Comparison of ENCODE assay signal across 23 cellular contexts in genomic region chr3:8867646-8868045, GRCh38.
"Had no signal": no experiment of that assay in that cellular context is flagged by ENCODE, and none has a peak within 500 bp of the region (broad histone marks: within the 10 kb centered on the region; RNA-seq: fewer than 3 reads in every experiment).

No MANE protein-coding gene starts in this region.

- H2AFZ ChIP-seq: parathyroid adenoma had no signal

- H3K36me3 Mint-ChIP-seq: natural killer cell treated with Interleukin-12 subunit alpha and Interleukin-12 subunit beta and Interleukin-15 and Interleukin-18, amount 100 ng/mL, for 72 hours; type B pancreatic cell had no signal

- H3K79me2 ChIP-seq: parathyroid adenoma had no signal

- H3K27me3 Mint-ChIP-seq: naive thymus-derived CD4-positive, alpha-beta T cell; natural killer cell treated with Interleukin-12 subunit alpha and Interleukin-12 subunit beta and Interleukin-15 and Interleukin-18, amount 100 ng/mL, for 72 hours; stimulated activated memory B cell treated with anti-CD40 and anti-IgM and Interleukin-4, amounts not matched to agents 10 μg/mL and 1 μg/mL and 100 μg/mL, for 72 hours; stimulated activated naive CD8-positive, alpha-beta T cell treated with anti-CD3 and anti-CD28 coated beads, Interleukin-15, amount 100 ng/mL, for 72 hours; type B pancreatic cell had no signal

- H3K4me3 Mint-ChIP-seq: naive thymus-derived CD4-positive, alpha-beta T cell; natural killer cell treated with Interleukin-12 subunit alpha and Interleukin-12 subunit beta and Interleukin-15 and Interleukin-18, amount 100 ng/mL, for 72 hours; stimulated activated memory B cell treated with anti-CD40 and anti-IgM and Interleukin-4, amounts not matched to agents 10 μg/mL and 1 μg/mL and 100 μg/mL, for 72 hours; stimulated activated naive CD8-positive, alpha-beta T cell treated with anti-CD3 and anti-CD28 coated beads, Interleukin-15, amount 100 ng/mL, for 72 hours; type B pancreatic cell had no signal

- DNase-seq: islet precursor cell; left ventricle myocardium inferior; midbrain; mucosa of descending colon; naive thymus-derived CD4-positive, alpha-beta T cell; nucleus accumbens; psoas muscle; right lobe of liver; stimulated activated CD4-positive, alpha-beta T cell treated with anti-CD3 and anti-CD28 coated beads, Interleukin-1b, Interleukin-23, amount 100 ng/mL, for 48 hours; stimulated activated CD4-positive, alpha-beta T cell treated with anti-CD3 and anti-CD28 coated beads, Interleukin-2, amount 100 ng/mL, for 48 hours; stimulated activated CD4-positive, alpha-beta T cell treated with anti-CD3 and anti-CD28 coated beads, Interleukin-4, amount 100 ng/mL, for 4 hours; stimulated activated CD8-positive, alpha-beta memory T cell treated with anti-CD3 and anti-CD28 coated beads, Interleukin-4, amount 100 ng/mL, for 48 hours; stimulated activated naive CD4-positive, alpha-beta T cell treated with Interleukin-2 at 50 U/mL for 16 hours; stimulated activated naive CD8-positive, alpha-beta T cell treated with anti-CD3 and anti-CD28 coated beads, Interleukin-15, amount 100 ng/mL, for 72 hours; substantia nigra; uterus had no signal

- H3K27ac Mint-ChIP-seq: naive thymus-derived CD4-positive, alpha-beta T cell; natural killer cell treated with Interleukin-12 subunit alpha and Interleukin-12 subunit beta and Interleukin-15 and Interleukin-18, amount 100 ng/mL, for 72 hours; stimulated activated memory B cell treated with anti-CD40 and anti-IgM and Interleukin-4, amounts not matched to agents 10 μg/mL and 1 μg/mL and 100 μg/mL, for 72 hours; stimulated activated naive CD8-positive, alpha-beta T cell treated with anti-CD3 and anti-CD28 coated beads, Interleukin-15, amount 100 ng/mL, for 72 hours; type B pancreatic cell had no signal

- H3K4me1 ChIP-seq: left ventricle myocardium inferior, parathyroid adenoma, psoas muscle, right lobe of liver, tibial nerve, uterus had no signal

- H3K9me3 ChIP-seq: left ventricle myocardium inferior, mucosa of descending colon, psoas muscle, right lobe of liver, uterus had no signal

- H3K9ac ChIP-seq: parathyroid adenoma had no signal

- H3K4me3 ChIP-seq: left ventricle myocardium inferior, lung, mucosa of descending colon, psoas muscle, right lobe of liver, smooth muscle cell, tibial nerve, uterus had no signal

- H3K4me2 ChIP-seq: smooth muscle cell had no signal

- H3K9me3 Mint-ChIP-seq: natural killer cell treated with Interleukin-12 subunit alpha and Interleukin-12 subunit beta and Interleukin-15 and Interleukin-18, amount 100 ng/mL, for 72 hours; stimulated activated naive CD8-positive, alpha-beta T cell treated with anti-CD3 and anti-CD28 coated beads, Interleukin-15, amount 100 ng/mL, for 72 hours had no signal

- H3K27ac ChIP-seq: left ventricle myocardium inferior, parathyroid adenoma, psoas muscle, right lobe of liver, tibial nerve, uterus had no signal

- H3K36me3 ChIP-seq: left ventricle myocardium inferior, right lobe of liver, tibial nerve, uterus had no signal

- H3K4me1 Mint-ChIP-seq: stimulated activated naive CD8-positive, alpha-beta T cell treated with anti-CD3 and anti-CD28 coated beads, Interleukin-15, amount 100 ng/mL, for 72 hours had no signal

- H3K27me3 ChIP-seq: right lobe of liver, tibial nerve, uterus had no signal

- ATAC-seq: mucosa of descending colon; naive thymus-derived CD4-positive, alpha-beta T cell; natural killer cell treated with Interleukin-12 subunit alpha and Interleukin-12 subunit beta and Interleukin-15 and Interleukin-18, amount 100 ng/mL, for 72 hours; psoas muscle; right lobe of liver; stimulated activated memory B cell treated with anti-CD40 and anti-IgM and Interleukin-4, amounts not matched to agents 10 μg/mL and 1 μg/mL and 100 μg/mL, for 72 hours; stimulated activated naive CD8-positive, alpha-beta T cell treated with anti-CD3 and anti-CD28 coated beads, Interleukin-15, amount 100 ng/mL, for 72 hours had no signal
